In genomic region chr9:89372230-89372816, GRCh38 we compare ENCODE assay signal across 9 cellular contexts. TPM values are rescaled to one million over a fixed set of nuclear protein-coding genes. Genes with fewer than 3 reads are reported as not detected.
A peak's percentile ranks its signal among the peaks of the same experiment; 100 is the strongest.
DNase-seq lines count a peak whose midpoint lies in the region; ATAC-seq and FAIRE-seq lines count a peak whose summit lies in the region.
"Had no signal": no experiment of that assay in that cellular context is flagged by ENCODE, and none has a peak within 500 bp of the region (broad histone marks: within the 10 kb centered on the region; RNA-seq: fewer than 3 reads in every experiment).

No MANE protein-coding gene starts in this region.

- no peak for FAIRE-seq in RCC 7860 (lab: Jason Lieb, UNC)
- FAIRE-seq: small intestine had no signal

- no peak overlapping the region for H3K27ac Mint-ChIP-seq in activated CD4-positive, alpha-beta T cell treated with anti-CD3 and anti-CD28 coated beads for 36 hours
- H3K27ac Mint-ChIP-seq in T-helper 17 cell = peak overlapping the region; percentile 86
- H3K27ac Mint-ChIP-seq in activated naive CD8-positive, alpha-beta T cell treated with anti-CD3 and anti-CD28 coated beads for 36 hours = peak overlapping the region; percentile 73

- CTCF ChIA-PET in activated CD4-positive, alpha-beta T cell treated with anti-CD3 and anti-CD28 coated beads for 36 hours (lab: Charles Lee) = interaction anchor here (0.5 kb wide), 1 partner anchor 44 kb away, joined by 3 read pairs; no protein-coding TSS in a partner anchor

- ATAC-seq in activated CD4-positive, alpha-beta T cell treated with anti-CD3 and anti-CD28 coated beads for 36 hours = peak; percentile 34
- ATAC-seq in T-helper 17 cell = peak; percentile 66

- intact Hi-C loops in activated CD4-positive, alpha-beta T cell treated with anti-CD3 and anti-CD28 coated beads for 36 hours (cut with DNase I, micrococcal nuclease) = no loop called here

- no peaks in the 10 kb centered on the region for H3K9me3 ChIP-seq in T-helper 17 cell (ENCODE audit: control insufficient read depth, low read length, poor library complexity, severe bottlenecking)

- peak; percentile 47 for DNase-seq in activated CD4-positive, alpha-beta T cell treated with anti-CD3 and anti-CD28 coated beads for 36 hours
- no peak for DNase-seq in activated CD4-positive, alpha-beta T cell treated with anti-CD3 and anti-CD28 coated beads for 1 hour
- DNase-seq in T-helper 17 cell (peak in 1 of 3 donors; percentile 29), NCI-H2029 treated with DMSO at 0.1 percent for 48 hours (lab: John Stamatoyannopoulos, UW) (no peak), SIG-M5 treated with dmso at 0.1 percent for 504 hours (lab: John Stamatoyannopoulos, UW; ENCODE audit: unreplicated experiment) (no peak), RCC 7860 (ENCODE audit: low spot score) (no peak)
- no peak for DNase-seq in activated naive CD8-positive, alpha-beta T cell treated with anti-CD3 and anti-CD28 coated beads for 36 hours
- peak in 5 of 6 experiments; percentile 41 to 69 (median 47) for DNase-seq in stimulated activated naive CD4-positive, alpha-beta T cell (lab: John Stamatoyannopoulos, UW)
- DNase-seq: small intestine had no signal

- POLR2A ChIA-PET in activated CD4-positive, alpha-beta T cell treated with anti-CD3 and anti-CD28 coated beads for 36 hours (lab: Charles Lee) = interaction anchor here (1.0 kb wide), 1 partner anchor 176 kb away, joined by 3 read pairs; no protein-coding TSS in a partner anchor

- H3K27me3 Mint-ChIP-seq in activated CD4-positive, alpha-beta T cell treated with anti-CD3 and anti-CD28 coated beads for 36 hours = no peaks in the 10 kb centered on the region
- no peaks in the 10 kb centered on the region for H3K27me3 Mint-ChIP-seq in T-helper 17 cell
- no peaks in the 10 kb centered on the region for H3K27me3 Mint-ChIP-seq in activated naive CD8-positive, alpha-beta T cell treated with anti-CD3 and anti-CD28 coated beads for 36 hours

- H3K4me3 Mint-ChIP-seq in activated CD4-positive, alpha-beta T cell treated with anti-CD3 and anti-CD28 coated beads for 36 hours = no peak overlapping the region
- H3K4me3 Mint-ChIP-seq in T-helper 17 cell = peak overlapping the region; percentile 19
- H3K4me3 Mint-ChIP-seq in activated naive CD8-positive, alpha-beta T cell treated with anti-CD3 and anti-CD28 coated beads for 36 hours = no peak overlapping the region

- H3K4me1 Mint-ChIP-seq in activated CD4-positive, alpha-beta T cell treated with anti-CD3 and anti-CD28 coated beads for 36 hours = peaks cover 15% of the 10 kb centered on the region
- peaks cover 26% of the 10 kb centered on the region for H3K4me1 Mint-ChIP-seq in T-helper 17 cell
- peaks cover 13% of the 10 kb centered on the region for H3K4me1 Mint-ChIP-seq in activated naive CD8-positive, alpha-beta T cell treated with anti-CD3 and anti-CD28 coated beads for 36 hours

- H3K9me3 Mint-ChIP-seq in activated CD4-positive, alpha-beta T cell treated with anti-CD3 and anti-CD28 coated beads for 36 hours (ENCODE audit: low read depth) = no peaks in the 10 kb centered on the region
- H3K9me3 Mint-ChIP-seq in activated naive CD8-positive, alpha-beta T cell treated with anti-CD3 and anti-CD28 coated beads for 36 hours = no peaks in the 10 kb centered on the region

- peaks cover 11% of the 10 kb centered on the region for H3K36me3 Mint-ChIP-seq in activated CD4-positive, alpha-beta T cell treated with anti-CD3 and anti-CD28 coated beads for 36 hours (ENCODE audit: low read depth)
- peaks cover 6% of the 10 kb centered on the region for H3K36me3 Mint-ChIP-seq in T-helper 17 cell (ENCODE audit: low read depth)
- peaks cover 15% of the 10 kb centered on the region for H3K36me3 Mint-ChIP-seq in activated naive CD8-positive, alpha-beta T cell treated with anti-CD3 and anti-CD28 coated beads for 36 hours

RNA-seq across cellular contexts. Expression of gene SECISBP2, which starts 54.0 kb away (rescaled TPM):
- total RNA-seq in activated CD4-positive, alpha-beta T cell treated with anti-CD3 and anti-CD28 coated beads for 36 hours = 10 to 100 TPM; 38.6 to 49.9 TPM
- total RNA-seq in T-helper 17 cell = 100 to 1,000 TPM; 106 to 115 TPM
- total RNA-seq in activated naive CD8-positive, alpha-beta T cell treated with anti-CD3 and anti-CD28 coated beads for 36 hours = 10 to 100 TPM; 27.3 to 34.7 TPM

Comparison
In these comparisons a context has a peak if more than half of its experiments do, and no peak if none do; other contexts are left out.
1. DNase-seq: peak in activated CD4-positive, alpha-beta T cell treated with anti-CD3 and anti-CD28 coated beads for 36 hours (single experiment) and stimulated activated naive CD4-positive, alpha-beta T cell (5 of 6); none in activated CD4-positive, alpha-beta T cell treated with anti-CD3 and anti-CD28 coated beads for 1 hour (single experiment), activated naive CD8-positive, alpha-beta T cell treated with anti-CD3 and anti-CD28 coated beads for 36 hours (single experiment), NCI-H2029 treated with DMSO at 0.1 percent for 48 hours (single experiment), SIG-M5 treated with dmso at 0.1 percent for 504 hours (single experiment) and RCC 7860 (single experiment).